2 cellular contexts compared by ENCODE assay signal in genomic region chr18:59266876-59267510, GRCh38.
TF ChIP-seq lines count a peak whose summit lies in the region.

No MANE protein-coding gene starts in this region.

TF ChIP-seq in SK-N-SH, 30 proteins besides CTCF, POLR2A, EP300 and RAD21:
- TF ChIP-seq FOSL2 (IDR thresholded peaks at IDR 0.05; ENCODE audit: borderline replicate concordance, low read depth) (no peak), EZH2phosphoT487 (IDR thresholded peaks at IDR 0.05; ENCODE audit: borderline replicate concordance, low read depth) (peak; percentile 29; the same call in 1 of the 2 replicates)

TF ChIP-seq in SK-N-SH treated with all-trans-retinoic acid at 6 μM for 48 hours, 23 proteins besides CTCF, POLR2A, EP300 and RAD21:
- TF ChIP-seq ESRRG (CRISPR knock-in tag; IDR thresholded peaks at IDR 0.05) (no peak), ARNTL (CRISPR knock-in tag; IDR thresholded peaks at IDR 0.05; ENCODE audit: borderline replicate concordance, low read depth) (no peak), ZFP3 (CRISPR knock-in tag; IDR thresholded peaks at IDR 0.05) (no peak), BACH2 (CRISPR knock-in tag; IDR thresholded peaks at IDR 0.05; ENCODE audit: borderline replicate concordance) (no peak), RARB (CRISPR knock-in tag; IDR thresholded peaks at IDR 0.05) (no peak), OSR1 (CRISPR knock-in tag; IDR thresholded peaks at IDR 0.05) (no peak), ZC3H10 (CRISPR knock-in tag; IDR thresholded peaks at IDR 0.05) (no peak), CREB5 (CRISPR knock-in tag; IDR thresholded peaks at IDR 0.05; ENCODE audit: low read depth) (no peak), ZNF8 (CRISPR knock-in tag; IDR thresholded peaks at IDR 0.05) (no peak), ZNF565 (CRISPR knock-in tag; conservative IDR thresholded peaks at IDR 0.05; ENCODE audit: low read depth) (no peak), ISL1 (CRISPR knock-in tag; IDR thresholded peaks at IDR 0.05) (no peak), SNAI2 (CRISPR knock-in tag; IDR thresholded peaks at IDR 0.05) (no peak), CSDC2 (CRISPR knock-in tag; IDR thresholded peaks at IDR 0.05) (no peak), TOX (CRISPR knock-in tag; IDR thresholded peaks at IDR 0.05; ENCODE audit: borderline replicate concordance) (no peak), GLIS3 (CRISPR knock-in tag; IDR thresholded peaks at IDR 0.05) (no peak), ZNF70 (CRISPR knock-in tag; IDR thresholded peaks at IDR 0.05) (no peak)
